ENCODE assay signal across 2 cellular contexts in genomic region chr1:210325026-210325670, GRCh38.
TF ChIP-seq lines count a peak whose summit lies in the region.

No MANE protein-coding gene starts in this region.

TF ChIP-seq in HEK293, 187 proteins besides CTCF, POLR2A, EP300 and RAD21:
- TF ChIP-seq SETDB1 (IDR thresholded peaks at IDR 0.05; ENCODE audit: insufficient read length, low read length) (peak; percentile 68), ZBTB48 (tag by site-specific recombination; IDR thresholded peaks at IDR 0.05) (no peak), ZNF621 (tag by site-specific recombination; IDR thresholded peaks at IDR 0.05) (no peak), ZNF157 (tag by site-specific recombination; IDR thresholded peaks at IDR 0.05) (no peak), ZNF2 (tag by site-specific recombination; IDR thresholded peaks at IDR 0.05) (no peak), ZNF707 (tag by site-specific recombination; IDR thresholded peaks at IDR 0.05) (no peak), ZNF426 (tag by site-specific recombination; IDR thresholded peaks at IDR 0.05) (no peak), ZNF629 (tag by site-specific recombination; IDR thresholded peaks at IDR 0.05) (no peak), ZNF571 (tag by site-specific recombination; IDR thresholded peaks at IDR 0.05) (no peak), ZNF132 (tag by site-specific recombination; IDR thresholded peaks at IDR 0.05; ENCODE audit: borderline replicate concordance) (no peak), ZSCAN16 (tag by site-specific recombination; IDR thresholded peaks at IDR 0.05) (no peak), ZNF423 (tag by site-specific recombination; IDR thresholded peaks at IDR 0.05) (no peak), SALL2 (tag by site-specific recombination; IDR thresholded peaks at IDR 0.05; ENCODE audit: borderline replicate concordance) (no peak), ATF2 (tag by site-specific recombination; IDR thresholded peaks at IDR 0.05; ENCODE audit: low read depth) (peak; percentile 63; the same call in 1 of the 2 replicates)
- TF ChIP-seq, protein P1, sequence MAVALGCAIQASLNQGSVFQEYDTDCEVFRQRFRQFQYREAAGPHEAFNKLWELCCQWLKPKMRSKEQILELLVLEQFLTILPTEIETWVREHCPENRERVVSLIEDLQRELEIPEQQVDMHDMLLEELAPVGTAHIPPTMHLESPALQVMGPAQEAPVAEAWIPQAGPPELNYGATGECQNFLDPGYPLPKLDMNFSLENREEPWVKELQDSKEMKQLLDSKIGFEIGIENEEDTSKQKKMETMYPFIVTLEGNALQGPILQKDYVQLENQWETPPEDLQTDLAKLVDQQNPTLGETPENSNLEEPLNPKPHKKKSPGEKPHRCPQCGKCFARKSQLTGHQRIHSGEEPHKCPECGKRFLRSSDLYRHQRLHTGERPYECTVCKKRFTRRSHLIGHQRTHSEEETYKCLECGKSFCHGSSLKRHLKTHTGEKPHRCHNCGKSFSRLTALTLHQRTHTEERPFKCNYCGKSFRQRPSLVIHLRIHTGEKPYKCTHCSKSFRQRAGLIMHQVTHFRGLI (tag by site-specific recombination; IDR thresholded peaks at IDR 0.05): no peak
- TF ChIP-seq, protein P2, sequence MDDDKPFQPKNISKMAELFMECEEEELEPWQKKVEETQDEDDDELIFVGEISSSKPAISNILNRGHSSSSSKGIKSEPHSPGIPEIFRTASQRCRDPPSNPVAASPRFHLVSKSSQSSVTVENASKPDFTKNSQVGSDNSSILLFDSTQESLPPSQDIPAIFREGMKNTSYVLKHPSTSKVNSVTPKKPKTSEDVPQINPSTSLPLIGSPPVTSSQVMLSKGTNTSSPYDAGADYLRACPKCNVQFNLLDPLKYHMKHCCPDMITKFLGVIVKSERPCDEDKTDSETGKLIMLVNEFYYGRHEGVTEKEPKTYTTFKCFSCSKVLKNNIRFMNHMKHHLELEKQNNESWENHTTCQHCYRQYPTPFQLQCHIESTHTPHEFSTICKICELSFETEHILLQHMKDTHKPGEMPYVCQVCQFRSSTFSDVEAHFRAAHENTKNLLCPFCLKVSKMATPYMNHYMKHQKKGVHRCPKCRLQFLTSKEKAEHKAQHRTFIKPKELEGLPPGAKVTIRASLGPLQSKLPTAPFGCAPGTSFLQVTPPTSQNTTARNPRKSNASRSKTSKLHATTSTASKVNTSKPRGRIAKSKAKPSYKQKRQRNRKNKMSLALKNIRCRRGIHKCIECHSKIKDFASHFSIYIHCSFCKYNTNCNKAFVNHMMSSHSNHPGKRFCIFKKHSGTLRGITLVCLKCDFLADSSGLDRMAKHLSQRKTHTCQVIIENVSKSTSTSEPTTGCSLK (tag by site-specific recombination; IDR thresholded peaks at IDR 0.05): no peak
TF ChIP-seq in HEK293: peak in this region for 2.

TF ChIP-seq in H1, 55 proteins besides CTCF, POLR2A, EP300 and RAD21 (continued from another document):
- TF ChIP-seq TBP (IDR thresholded peaks at IDR 0.05; ENCODE audit: low read depth, low read length) (no peak), PHF8 (conservative IDR thresholded peaks at IDR 0.05; ENCODE audit: low read depth, low read length) (no peak), RXRA (IDR thresholded peaks at IDR 0.05; ENCODE audit: insufficient read depth, low read depth, low read length) (no peak), ZNF274 (IDR thresholded peaks at IDR 0.05; ENCODE audit: borderline replicate concordance, extremely low read depth, low read length) (no peak)
- TF ChIP-seq, protein P3, sequence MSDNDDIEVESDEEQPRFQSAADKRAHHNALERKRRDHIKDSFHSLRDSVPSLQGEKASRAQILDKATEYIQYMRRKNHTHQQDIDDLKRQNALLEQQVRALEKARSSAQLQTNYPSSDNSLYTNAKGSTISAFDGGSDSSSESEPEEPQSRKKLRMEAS (IDR thresholded peaks at IDR 0.05): no peak
